Comparison of ENCODE assay signal across 10 cellular contexts in genomic region chr10:24844742-24845141, GRCh38.
"Had no signal": no experiment of that assay in that cellular context is flagged by ENCODE, and none has a peak within 500 bp of the region (broad histone marks: within the 10 kb centered on the region; RNA-seq: fewer than 3 reads in every experiment).

No MANE protein-coding gene starts in this region.

- H3K27ac Mint-ChIP-seq: HFFc6, IgD-negative memory B cell had no signal

- H3K4me3 Mint-ChIP-seq: HFFc6 had no signal

- FAIRE-seq: HTR-8/SVneo had no signal

- H2AFZ ChIP-seq: GM23248 had no signal

- H3K27ac ChIP-seq: GM23248, KMS-11 had no signal

- H3K4me2 ChIP-seq: KMS-11 had no signal

- H3K9me3 Mint-ChIP-seq: HFFc6 had no signal

- H3K4me3 ChIP-seq: GM23248, HAP-1 had no signal

- DNase-seq: GM23248, GOT3, H7, HFFc6, KBM-7 had no signal

- ATAC-seq: HCT116 had no signal

- H3K36me3 ChIP-seq: HAP-1 had no signal

- H3K9me3 ChIP-seq: HAP-1 had no signal

- H3K9ac ChIP-seq: GM23248, KMS-11 had no signal
